Comparison of ENCODE assay signal across 8 cellular contexts in the genomic region with DNA sequence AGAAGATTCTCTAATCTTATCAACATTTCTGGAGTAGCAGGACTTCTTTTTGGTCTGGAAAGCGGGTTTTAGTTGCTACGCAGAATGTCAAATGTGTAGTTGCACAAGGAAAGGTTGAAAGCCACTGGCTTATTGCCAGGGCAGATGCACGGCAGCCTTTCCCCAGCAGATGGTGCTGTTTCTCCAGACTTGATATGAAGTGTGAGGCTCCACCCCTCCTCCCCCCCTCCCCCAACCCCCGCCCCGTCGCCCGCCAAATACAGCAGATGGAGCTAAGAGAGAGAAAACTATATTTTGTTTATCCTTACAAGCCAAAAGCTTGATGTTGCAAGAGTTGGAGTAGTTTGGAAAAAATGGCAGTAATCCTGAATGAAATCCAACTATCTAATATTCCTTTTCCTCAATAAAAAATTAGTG. TPM values are rescaled to one million over a fixed set of nuclear protein-coding genes. Genes with fewer than 3 reads are reported as not detected.
DNase-seq lines count a peak whose midpoint lies in the region; TF ChIP-seq lines count a peak whose summit lies in the region.

No MANE protein-coding gene starts in this region.

- no peaks in the 10 kb centered on the region for H3K9me3 ChIP-seq in parathyroid adenoma (ENCODE audit: control insufficient read depth, low read length)

- no peaks in the 10 kb centered on the region for H3K27me3 ChIP-seq in parathyroid adenoma (ENCODE audit: control insufficient read depth, insufficient read depth, low read length)

- TF ChIP-seq CTCF in LNCaP clone FGC (IDR thresholded peaks at IDR 0.05; ENCODE audit: control insufficient read depth, extremely low read depth, insufficient read depth) (peak; percentile 87), parathyroid adenoma (IDR thresholded peaks at IDR 0.05) (peak; percentile 42), type B pancreatic cell (conservative IDR thresholded peaks at IDR 0.05) (peak; percentile 95)

- H3K9ac ChIP-seq in parathyroid adenoma = no peak overlapping the region

- H3K27me3 Mint-ChIP-seq in type B pancreatic cell = no peaks in the 10 kb centered on the region

- H2AFZ ChIP-seq in parathyroid adenoma = no peak overlapping the region

- peaks cover 17% of the 10 kb centered on the region for H3K36me3 Mint-ChIP-seq in type B pancreatic cell

- DNase-seq in ELR (ENCODE audit: low read depth) = peak; percentile 84
- peak; percentile 76 for DNase-seq in H4 (ENCODE audit: low spot score)
- peak; percentile 59 for DNase-seq in LNCaP clone FGC (ENCODE audit: low read depth)
- peak; percentile 60 to 66 for DNase-seq in SHP77 (lab: John Stamatoyannopoulos, UW)
- DNase-seq in activated effector memory CD4-positive, alpha-beta T cell treated with Interleukin-2 at 50 U/mL for 16 hours = peak; percentile 65
- DNase-seq in germinal center (ENCODE audit: low spot score) = peak; percentile 88
- DNase-seq in type B pancreatic cell (ENCODE audit: extremely low spot score, unreplicated experiment) = peak; percentile 84

- H3K4me2 ChIP-seq in parathyroid adenoma (ENCODE audit: low read length) = no peak overlapping the region

- H3K79me2 ChIP-seq in parathyroid adenoma = no peaks in the 10 kb centered on the region

- no peak overlapping the region for H3K4me3 Mint-ChIP-seq in type B pancreatic cell

- H3K9me3 Mint-ChIP-seq in type B pancreatic cell = no peaks in the 10 kb centered on the region

- H3K4me1 Mint-ChIP-seq in type B pancreatic cell (ENCODE audit: unreplicated experiment) = no peaks in the 10 kb centered on the region

- no peaks in the 10 kb centered on the region for H3K36me3 ChIP-seq in parathyroid adenoma (ENCODE audit: control insufficient read depth, insufficient read depth, low read length)

- H3K4me3 ChIP-seq in LNCaP clone FGC (ENCODE audit: low read depth, low read length) (no peak overlapping the region), parathyroid adenoma (ENCODE audit: low read depth, low read length) (no peak overlapping the region)

- no peak overlapping the region for H3K27ac Mint-ChIP-seq in type B pancreatic cell

- H3K27ac ChIP-seq in parathyroid adenoma = no peak overlapping the region

- H3K4me1 ChIP-seq in parathyroid adenoma = no peaks in the 10 kb centered on the region

RNA-seq across cellular contexts. Expression of a gene that starts 32.0 kb away (rescaled TPM):
- 58.8 and 70.2 TPM in 2 replicates for total RNA-seq in H4 (2014; rRNA removed; shearing (Covaris generic))
- total RNA-seq in type B pancreatic cell (ENCODE audit: low replicate concordance) = 33.1 and 35.6 TPM in 2 replicates

RNA-seq across cellular contexts. Expression of a gene that starts 32.2 kb away (rescaled TPM):
- 321 and 330 TPM in 2 replicates for total RNA-seq in H4 (2014; rRNA removed; shearing (Covaris generic))
- 267 and 448 TPM in 2 replicates for total RNA-seq in type B pancreatic cell (ENCODE audit: low replicate concordance)

Comparison
In these comparisons a context has a peak if more than half of its experiments do, and no peak if none do; other contexts are left out.
1. CTCF ChIP-seq: peak in every context shown above with its lines; median percentile 95 in type B pancreatic cell; 87 in LNCaP clone FGC; 42 in parathyroid adenoma.